12 cellular contexts compared by ENCODE assay signal in genomic region chr7:123622660-123623386, GRCh38. TPM values are rescaled to one million over a fixed set of nuclear protein-coding genes. Genes with fewer than 3 reads are reported as not detected.
A peak's percentile ranks its signal among the peaks of the same experiment; 100 is the strongest.
DNase-seq lines count a peak whose midpoint lies in the region; ATAC-seq, FAIRE-seq and TF ChIP-seq lines count a peak whose summit lies in the region.
"Had no signal": no experiment of that assay in that cellular context is flagged by ENCODE, and none has a peak within 500 bp of the region (broad histone marks: within the 10 kb centered on the region; RNA-seq: fewer than 3 reads in every experiment).

No MANE protein-coding gene starts in this region.

- peak; percentile 75; the same call in 1 of the 2 replicates for TF ChIP-seq EP300 in K562 (IDR thresholded peaks at IDR 0.05; ENCODE audit: low read length)

- H2BK12ac ChIP-seq in mesenchymal stem cell (ENCODE audit: low read length in 2 of 2): peak overlapping the region in 1 of 2 experiments; percentile 66

- H3K23ac ChIP-seq in mesenchymal stem cell (ENCODE audit: low read length in 2 of 2): no peak overlapping the region

- no peak overlapping the region for H3K4ac ChIP-seq in mesenchymal stem cell (ENCODE audit: low read depth in 1 of 2, low read length in 2 of 2)

- H3K27ac ChIP-seq in K562 (ENCODE audit: extremely low read depth, low read depth, low read length) (peak overlapping the region; percentile 1; the same call in 1 of the 3 replicates), mesenchymal stem cell (ENCODE audit: low read length, poor library complexity, severe bottlenecking) (no peak overlapping the region)

- H4K8ac ChIP-seq in mesenchymal stem cell (ENCODE audit: low read length): no peak overlapping the region

- no peak overlapping the region for H2BK5ac ChIP-seq in mesenchymal stem cell (ENCODE audit: low read depth, low read length, poor library complexity, severe bottlenecking)

- peak; percentile 27 for ATAC-seq in K562
- no peak for ATAC-seq in activated naive CD4-positive, alpha-beta T cell treated with anti-CD3 and anti-CD28 coated beads, Interleukin-2, amount 50 U/mL, for 72 hours
- no peak for ATAC-seq in HG03469 (IDR thresholded peaks at IDR 0.05; ENCODE audit: unreplicated experiment)

- peaks cover 0 to 6% of the 10 kb centered on the region in 2 experiments; a peak in 2 of 5 replicates for H3K4me1 ChIP-seq in K562 (replicated peaks in 1 of 2; ENCODE audit: control insufficient read depth in 2 of 2, insufficient read depth in 2 of 2, low read length in 2 of 2)
- no peaks in the 10 kb centered on the region for H3K4me1 ChIP-seq in mesenchymal stem cell (ENCODE audit: control insufficient read depth, insufficient read depth, low read depth, low read length)

- in situ Hi-C loops in K562 (cut with MboI): no loop called here

- CTCF ChIA-PET in K562 (lab: Yijun Ruan, JAX; ENCODE audit: low intra/inter-chr PET ratio): no interaction called here

- H3K4me2 ChIP-seq in K562 (ENCODE audit: insufficient read depth, low read length) (no peak overlapping the region), mesenchymal stem cell (ENCODE audit: low read length, poor library complexity, severe bottlenecking) (no peak overlapping the region)

- no peaks in the 10 kb centered on the region for H3K9me3 Mint-ChIP-seq in activated naive CD4-positive, alpha-beta T cell treated with anti-CD3 and anti-CD28 coated beads, Interleukin-2, amount 50 U/mL, for 72 hours
- H3K9me3 Mint-ChIP-seq: nephron progenitor cell had no signal

- 21% methylated on average over 6 of the region's 6 CpGs for WGBS in K562 (ENCODE audit: insufficient coverage, low coverage, missing lambda C conversion rate)
- WGBS in mesenchymal stem cell: 62% methylated on average over 5 of the region's 6 CpGs

- no peak for TF ChIP-seq CTCF in K562 (IDR thresholded peaks at IDR 0.05 in 2 of 3, conservative IDR thresholded peaks at IDR 0.05 in 1 of 3; ENCODE audit: insufficient read depth in 2 of 3, low read depth in 1 of 3, low read length in 3 of 3)

- H3K36me3 ChIP-seq in K562 (ENCODE audit: control insufficient read depth, insufficient read depth, low read length) (no peaks in the 10 kb centered on the region), mesenchymal stem cell (ENCODE audit: control insufficient read depth in 1 of 2, insufficient read depth in 2 of 2, low read depth in 1 of 2, low read length in 2 of 2) (no peaks in the 10 kb centered on the region)

- peak overlapping the region; percentile 72 for H2AFZ ChIP-seq in K562 (ENCODE audit: low read depth, low read length)
- peak overlapping the region; percentile 58 for H2AFZ ChIP-seq in mesenchymal stem cell (ENCODE audit: low read depth, low read length)

- TF ChIP-seq RAD21 in K562 (CRISPR knock-in tag; conservative IDR thresholded peaks at IDR 0.05 in 1 of 2, IDR thresholded peaks at IDR 0.05 in 1 of 2): no peak; a peak in 1 of 4 replicates

- no peak overlapping the region for H3K27ac Mint-ChIP-seq in activated naive CD4-positive, alpha-beta T cell treated with anti-CD3 and anti-CD28 coated beads, Interleukin-2, amount 50 U/mL, for 72 hours
- H3K27ac Mint-ChIP-seq: nephron progenitor cell had no signal

- H4K91ac ChIP-seq in mesenchymal stem cell (ENCODE audit: low read length): no peak overlapping the region

- H2BK15ac ChIP-seq in mesenchymal stem cell (ENCODE audit: low read depth, poor library complexity, severe bottlenecking): no peak overlapping the region

- H2AK5ac ChIP-seq in mesenchymal stem cell (ENCODE audit: low read length, severe bottlenecking): no peak overlapping the region

- H2BK120ac ChIP-seq in mesenchymal stem cell (ENCODE audit: low read depth, low read length): no peak overlapping the region

- BruUV-seq in K562 (replicated peaks; lab: Mats Ljungman, UMichigan): no TSS peak

- H3K27me3 ChIP-seq in K562 (ENCODE audit: control insufficient read depth in 2 of 2, insufficient read depth in 2 of 2, low read length in 2 of 2): peaks cover 0 to 3% of the 10 kb centered on the region in 2 experiments; a peak in 2 of 5 replicates
- no peaks in the 10 kb centered on the region for H3K27me3 ChIP-seq in mesenchymal stem cell (ENCODE audit: control insufficient read depth in 1 of 2, insufficient read depth in 1 of 2, low read length in 2 of 2)

- POLR2A ChIA-PET in K562 (lab: Yijun Ruan, JAX): no interaction called here

- peak overlapping the region; percentile 45 to 82 for H3K18ac ChIP-seq in mesenchymal stem cell (ENCODE audit: low read depth in 1 of 2, low read length in 2 of 2)

- H3K9me3 ChIP-seq in K562 (replicated peaks; ENCODE audit: control insufficient read depth, insufficient read depth, low read depth, low read length) (no peaks in the 10 kb centered on the region), mesenchymal stem cell (ENCODE audit: control insufficient read depth, low read length) (no peaks in the 10 kb centered on the region)

- H3K36me3 Mint-ChIP-seq in activated naive CD4-positive, alpha-beta T cell treated with anti-CD3 and anti-CD28 coated beads, Interleukin-2, amount 50 U/mL, for 72 hours: no peaks in the 10 kb centered on the region

- DNase-seq in HuH-7.5 (ENCODE audit: low spot score) (peak; percentile 60), NCI-H2171 (lab: John Stamatoyannopoulos, UW) (peak; percentile 42), K562 (ENCODE audit: extremely low read depth in 1 of 4, low spot score in 3 of 4) (no peak), mesenchymal stem cell (peak; percentile 74), GM19240 (ENCODE audit: insufficient read length, low spot score) (no peak)
- DNase-seq in activated naive CD4-positive, alpha-beta T cell treated with anti-CD3 and anti-CD28 coated beads, Interleukin-2, amount 50 U/mL, for 72 hours (ENCODE audit: low spot score in 2 of 2): no peak
- no peak for DNase-seq in activated CD8-positive, alpha-beta memory T cell treated with anti-CD3 and anti-CD28 coated beads, Interleukin-2, amount 50 U/mL, for 4 hours
- DNase-seq: nephron progenitor cell; NK-92 treated with Interleukin-12 subunit alpha and Interleukin-12 subunit beta, amount 100 ng/mL, for 24 hours; T-helper 9 cell had no signal

- no peak for TF ChIP-seq POLR2A in K562 (conservative IDR thresholded peaks at IDR 0.05)

- no peak for FAIRE-seq in K562 (lab: Jason Lieb, UNC)
- FAIRE-seq: astrocyte had no signal

- H4K20me1 ChIP-seq in K562 (replicated peaks; ENCODE audit: control insufficient read depth, insufficient read depth, low read length): no peaks in the 10 kb centered on the region

- H3K9ac ChIP-seq in K562 (ENCODE audit: insufficient read depth in 1 of 2, low read depth in 2 of 2, low read length in 2 of 2) (no peak overlapping the region), mesenchymal stem cell (ENCODE audit: low read length) (no peak overlapping the region)

- no peaks in the 10 kb centered on the region for H3K9me1 ChIP-seq in K562 (ENCODE audit: control insufficient read depth, insufficient read depth, low read length)

- no peaks in the 10 kb centered on the region for H3K79me2 ChIP-seq in K562 (ENCODE audit: control insufficient read depth, insufficient read depth, low read length)

- H3K79me1 ChIP-seq in mesenchymal stem cell (replicated peaks; ENCODE audit: low read length, poor library complexity, severe bottlenecking): no peaks in the 10 kb centered on the region

- H3K14ac ChIP-seq in mesenchymal stem cell (ENCODE audit: low read length in 2 of 2): peak overlapping the region in 1 of 2 experiments; percentile 50

- intact Hi-C loops in K562 (cut with micrococcal nuclease): loop anchor here (5.0 kb wide), 1 partner anchor 86 kb away; no protein-coding TSS in a partner anchor

- H3K4me3 ChIP-seq in K562 (no peak overlapping the region), mesenchymal stem cell (ENCODE audit: insufficient read depth in 1 of 2, low read depth in 1 of 2, low read length in 2 of 2) (no peak overlapping the region)

RNA-seq across cellular contexts. Expression of gene ASB15, which starts 21.2 kb away (rescaled TPM):
- not detected in 2 replicates for total RNA-seq in K562 (2011; cell fraction: chromatin; rRNA removed; ENCODE audit: low replicate concordance)
- total RNA-seq in K562 (2011; cell fraction: nucleolus; rRNA removed): not detected in 2 replicates
- total RNA-seq in K562 (2011; cell fraction: nucleoplasm; rRNA removed): not detected in 2 replicates
- not detected in 2 replicates for total RNA-seq in K562 (2014; rRNA removed)
- 0.03 TPM in 1 of 2 replicates, not detected in the other for total RNA-seq in K562 (2014; rRNA removed; fragmentation: Illumina TruSeq; extraction: Trizol)
- total RNA-seq in K562 (2015; rRNA removed; fragmentation: Illumina TruSeq; extraction: Trizol): 0.04 and 0.19 TPM in 2 replicates
- total RNA-seq in K562 (2021): 0.04 TPM in 1 of 2 replicates, not detected in the other
- polyA plus RNA-seq in K562 (2011; rRNA removed): not detected in 2 replicates
- polyA plus RNA-seq in K562 (2011; cell fraction: cytosol; rRNA removed): not detected in 2 replicates
- not detected in 2 replicates for polyA plus RNA-seq in K562 (2011; cell fraction: nucleus; rRNA removed)
- polyA plus RNA-seq in K562 (2012): 0.09 and 1.3 TPM in 2 replicates
- 0.03 and 0.04 TPM in 2 replicates for polyA plus RNA-seq in K562 (2014; fragmentation: Illumina TruSeq; extraction: Trizol)
- polyA plus RNA-seq in K562 (2014; fragmentation: Nextera tagmentation; extraction: Ambion mirVana): under 1 TPM; 0.03 to 0.14 TPM
- polyA plus RNA-seq in K562 (2014; rRNA removed): 0.11 and 0.12 TPM in 2 replicates
- polyA minus RNA-seq in K562 (2011; rRNA and poly(A)+ RNA removed): not detected in 2 replicates
- not detected in 2 replicates for polyA minus RNA-seq in K562 (2011; cell fraction: cytosol; rRNA and poly(A)+ RNA removed)
- polyA minus RNA-seq in K562 (2011; cell fraction: nucleus; rRNA and poly(A)+ RNA removed): not detected in 2 replicates
- polyA plus RNA-seq in mesenchymal stem cell (2013, experiment 1 of 2): 0.10 TPM
- 0.12 TPM for polyA plus RNA-seq in mesenchymal stem cell (2013, experiment 2 of 2)
- total RNA-seq in activated naive CD4-positive, alpha-beta T cell treated with anti-CD3 and anti-CD28 coated beads, Interleukin-2, amount 50 U/mL, for 72 hours: not detected
- total RNA-seq: astrocyte had no signal

RNA-seq across cellular contexts. Expression of gene LMOD2, which starts 32.8 kb away (rescaled TPM):
- total RNA-seq in K562 (2011; cell fraction: chromatin; rRNA removed; ENCODE audit: low replicate concordance): not detected in 2 replicates
- total RNA-seq in K562 (2011; cell fraction: nucleolus; rRNA removed): not detected in 2 replicates
- not detected in 2 replicates for total RNA-seq in K562 (2011; cell fraction: nucleoplasm; rRNA removed)
- total RNA-seq in K562 (2014; rRNA removed): not detected in 2 replicates
- not detected in 2 replicates for total RNA-seq in K562 (2014; rRNA removed; fragmentation: Illumina TruSeq; extraction: Trizol)
- not detected in 2 replicates for total RNA-seq in K562 (2015; rRNA removed; fragmentation: Illumina TruSeq; extraction: Trizol)
- 0.13 TPM in 1 of 2 replicates, not detected in the other for total RNA-seq in K562 (2021)
- not detected in 2 replicates for polyA plus RNA-seq in K562 (2011; rRNA removed)
- not detected in 2 replicates for polyA plus RNA-seq in K562 (2011; cell fraction: cytosol; rRNA removed)
- polyA plus RNA-seq in K562 (2011; cell fraction: nucleus; rRNA removed): not detected in 2 replicates
- 0.08 TPM in 2 replicates for polyA plus RNA-seq in K562 (2012)
- not detected in 2 replicates for polyA plus RNA-seq in K562 (2014; fragmentation: Illumina TruSeq; extraction: Trizol)
- polyA plus RNA-seq in K562 (2014; fragmentation: Nextera tagmentation; extraction: Ambion mirVana): under 1 TPM in 1 of 2 experiments, not detected in 1; 0.04 TPM
- polyA plus RNA-seq in K562 (2014; rRNA removed): not detected in 2 replicates
- polyA minus RNA-seq in K562 (2011; rRNA and poly(A)+ RNA removed): not detected in 2 replicates
- polyA minus RNA-seq in K562 (2011; cell fraction: cytosol; rRNA and poly(A)+ RNA removed): not detected in 2 replicates
- polyA minus RNA-seq in K562 (2011; cell fraction: nucleus; rRNA and poly(A)+ RNA removed): not detected in 2 replicates
- not detected for polyA plus RNA-seq in mesenchymal stem cell (2013, experiment 1 of 2)
- polyA plus RNA-seq in mesenchymal stem cell (2013, experiment 2 of 2): not detected
- total RNA-seq in activated naive CD4-positive, alpha-beta T cell treated with anti-CD3 and anti-CD28 coated beads, Interleukin-2, amount 50 U/mL, for 72 hours: not detected
- total RNA-seq: astrocyte had no signal

Comparison
In these comparisons a context has a peak if more than half of its experiments do, and no peak if none do; other contexts are left out.
1. DNase-seq: peak in HuH-7.5 (single experiment), NCI-H2171 (single experiment) and mesenchymal stem cell (single experiment); none in K562 (0 of 4), activated naive CD4-positive, alpha-beta T cell treated with anti-CD3 and anti-CD28 coated beads, Interleukin-2, amount 50 U/mL, for 72 hours (0 of 2), GM19240 (single experiment) and activated CD8-positive, alpha-beta memory T cell treated with anti-CD3 and anti-CD28 coated beads, Interleukin-2, amount 50 U/mL, for 4 hours (single experiment).